9 cellular contexts compared by ENCODE assay signal in the genomic region with DNA sequence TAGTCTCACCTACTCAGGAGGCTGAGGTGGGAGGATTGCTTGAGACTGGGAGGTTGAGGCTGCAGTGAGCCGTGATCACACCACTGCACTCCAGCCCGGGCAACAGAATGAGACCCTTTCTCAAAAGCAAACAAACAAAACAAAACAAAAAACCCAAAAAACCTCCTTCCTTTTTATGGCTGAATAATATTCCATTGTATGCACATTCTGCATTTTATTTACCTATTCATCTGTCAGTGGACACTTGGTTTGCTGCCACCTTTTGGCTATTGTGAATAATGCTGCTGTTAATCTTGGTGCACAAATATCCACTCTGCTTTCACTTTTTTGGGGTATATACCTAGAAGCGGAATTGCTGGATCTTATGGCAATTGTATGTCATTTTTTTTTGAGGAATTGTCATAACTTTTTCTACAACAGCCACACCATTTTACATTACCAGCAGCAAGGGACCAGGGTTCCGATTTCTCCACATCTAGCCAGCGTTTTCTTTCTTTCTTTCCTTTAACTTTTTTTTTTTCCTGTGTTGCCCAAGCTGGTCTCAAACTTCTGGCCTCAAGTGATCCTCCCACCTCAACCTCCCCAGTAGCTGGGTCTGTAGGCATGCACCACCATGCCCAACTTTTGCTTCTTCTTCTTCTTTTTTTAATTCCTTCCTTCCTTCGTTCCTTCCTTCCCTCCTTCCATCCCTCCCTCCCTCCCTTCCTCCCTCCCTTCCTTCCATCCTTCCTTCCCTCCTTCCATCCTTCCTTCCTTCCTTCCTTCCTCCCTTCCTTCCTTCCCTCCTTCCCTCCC. TPM values are rescaled to one million over a fixed set of nuclear protein-coding genes. Genes with fewer than 3 reads are reported as not detected.
DNase-seq lines count a peak whose midpoint lies in the region; ATAC-seq and TF ChIP-seq lines count a peak whose summit lies in the region.
"Had no signal": no experiment of that assay in that cellular context is flagged by ENCODE, and none has a peak within 500 bp of the region (broad histone marks: within the 10 kb centered on the region; RNA-seq: fewer than 3 reads in every experiment).

No MANE protein-coding gene starts in this region.

- H3K4me2 ChIP-seq in mesenchymal stem cell (ENCODE audit: low read length, poor library complexity, severe bottlenecking) = no peak overlapping the region

- no peak overlapping the region for H2BK15ac ChIP-seq in mesenchymal stem cell (ENCODE audit: low read depth, poor library complexity, severe bottlenecking)

- H3K36me3 Mint-ChIP-seq in activated naive CD8-positive, alpha-beta T cell treated with anti-CD3 and anti-CD28 coated beads for 36 hours = peaks cover 5% of the 10 kb centered on the region

- H2BK12ac ChIP-seq in mesenchymal stem cell (ENCODE audit: low read length in 2 of 2) = no peak overlapping the region

- H2AFZ ChIP-seq in mesenchymal stem cell (ENCODE audit: low read depth, low read length) = no peak overlapping the region

- peaks cover 64% of the 10 kb centered on the region for H3K27me3 Mint-ChIP-seq in activated naive CD8-positive, alpha-beta T cell treated with anti-CD3 and anti-CD28 coated beads for 36 hours

- H3K27me3 ChIP-seq in mesenchymal stem cell (ENCODE audit: control insufficient read depth in 1 of 2, insufficient read depth in 1 of 2, low read length in 2 of 2) = peaks cover 35 to 65% of the 10 kb centered on the region in 2 experiments

- DNase-seq in COR-L47 (lab: John Stamatoyannopoulos, UW) = peak; percentile 13
- DNase-seq in HEK293T (ENCODE audit: extremely low spot score) = no peak
- peak; percentile 24 for DNase-seq in amniotic epithelial cell (ENCODE audit: low read depth)
- peak; percentile 37 for DNase-seq in mesenchymal stem cell
- DNase-seq in AG08395 (ENCODE audit: low spot score) = no peak
- no peak for DNase-seq in T1000 (lab: John Stamatoyannopoulos, UW)
- no peak for DNase-seq in activated naive CD8-positive, alpha-beta T cell treated with anti-CD3 and anti-CD28 coated beads for 36 hours
- DNase-seq: NCI-H1105 treated with DMSO at 0.1 percent for 48 hours had no signal

- no peaks in the 10 kb centered on the region for H3K36me3 ChIP-seq in mesenchymal stem cell (ENCODE audit: control insufficient read depth in 1 of 2, insufficient read depth in 2 of 2, low read depth in 1 of 2, low read length in 2 of 2)

- no peak for ATAC-seq in GM19397 (IDR thresholded peaks at IDR 0.05; ENCODE audit: unreplicated experiment)

- no peaks in the 10 kb centered on the region for H3K4me1 Mint-ChIP-seq in activated naive CD8-positive, alpha-beta T cell treated with anti-CD3 and anti-CD28 coated beads for 36 hours

- no peak overlapping the region for H3K27ac Mint-ChIP-seq in activated naive CD8-positive, alpha-beta T cell treated with anti-CD3 and anti-CD28 coated beads for 36 hours

- no peak overlapping the region for H3K14ac ChIP-seq in mesenchymal stem cell (ENCODE audit: low read length in 2 of 2)

- no peak overlapping the region for H3K4me3 ChIP-seq in mesenchymal stem cell (ENCODE audit: insufficient read depth in 1 of 2, low read depth in 1 of 2, low read length in 2 of 2)

- peaks cover 7% of the 10 kb centered on the region for H3K4me1 ChIP-seq in mesenchymal stem cell (ENCODE audit: control insufficient read depth, insufficient read depth, low read depth, low read length)

- CTCF ChIA-PET in HEK293T (lab: Yijun Ruan, JAX) = no interaction called here

- no peak overlapping the region for H3K9ac ChIP-seq in mesenchymal stem cell (ENCODE audit: low read length)

- POLR2A ChIA-PET in HEK293T (lab: Yijun Ruan, JAX) = no interaction called here

- no peak overlapping the region for H2AK5ac ChIP-seq in mesenchymal stem cell (ENCODE audit: low read length, severe bottlenecking)

- H3K79me1 ChIP-seq in mesenchymal stem cell (replicated peaks; ENCODE audit: low read length, poor library complexity, severe bottlenecking) = no peaks in the 10 kb centered on the region

- H3K4me3 Mint-ChIP-seq in activated naive CD8-positive, alpha-beta T cell treated with anti-CD3 and anti-CD28 coated beads for 36 hours = no peak overlapping the region

- no peak overlapping the region for H4K91ac ChIP-seq in mesenchymal stem cell (ENCODE audit: low read length)

- H2BK5ac ChIP-seq in mesenchymal stem cell (ENCODE audit: low read depth, low read length, poor library complexity, severe bottlenecking) = no peak overlapping the region

- no peak overlapping the region for H2BK120ac ChIP-seq in mesenchymal stem cell (ENCODE audit: low read depth, low read length)

- H3K9me3 ChIP-seq in mesenchymal stem cell (ENCODE audit: control insufficient read depth, low read length) = peaks cover 5% of the 10 kb centered on the region

- no peak overlapping the region for H3K27ac ChIP-seq in mesenchymal stem cell (ENCODE audit: low read length, poor library complexity, severe bottlenecking)

- H3K23ac ChIP-seq in mesenchymal stem cell (ENCODE audit: low read length in 2 of 2) = no peak overlapping the region

- H3K18ac ChIP-seq in mesenchymal stem cell (ENCODE audit: low read depth in 1 of 2, low read length in 2 of 2) = no peak overlapping the region

- no peak overlapping the region for H3K4ac ChIP-seq in mesenchymal stem cell (ENCODE audit: low read depth in 1 of 2, low read length in 2 of 2)

- 96% methylated on average over 5 of the region's 6 CpGs for WGBS in mesenchymal stem cell

- peaks cover 5% of the 10 kb centered on the region for H3K9me3 Mint-ChIP-seq in activated naive CD8-positive, alpha-beta T cell treated with anti-CD3 and anti-CD28 coated beads for 36 hours

- H4K8ac ChIP-seq in mesenchymal stem cell (ENCODE audit: low read length) = no peak overlapping the region

TF ChIP-seq in HEK293T, 16 proteins besides CTCF, POLR2A, EP300 and RAD21:
- no peak for TF ChIP-seq BHLHE40 (IDR thresholded peaks at IDR 0.05; ENCODE audit: borderline replicate concordance)
- TF ChIP-seq, protein P1, sequence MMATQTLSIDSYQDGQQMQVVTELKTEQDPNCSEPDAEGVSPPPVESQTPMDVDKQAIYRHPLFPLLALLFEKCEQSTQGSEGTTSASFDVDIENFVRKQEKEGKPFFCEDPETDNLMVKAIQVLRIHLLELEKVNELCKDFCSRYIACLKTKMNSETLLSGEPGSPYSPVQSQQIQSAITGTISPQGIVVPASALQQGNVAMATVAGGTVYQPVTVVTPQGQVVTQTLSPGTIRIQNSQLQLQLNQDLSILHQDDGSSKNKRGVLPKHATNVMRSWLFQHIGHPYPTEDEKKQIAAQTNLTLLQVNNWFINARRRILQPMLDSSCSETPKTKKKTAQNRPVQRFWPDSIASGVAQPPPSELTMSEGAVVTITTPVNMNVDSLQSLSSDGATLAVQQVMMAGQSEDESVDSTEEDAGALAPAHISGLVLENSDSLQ (IDR thresholded peaks at IDR 0.05) = peak; percentile 69

RNA-seq across cellular contexts. Expression of a gene that starts 30.6 kb away (rescaled TPM):
- 46.8 TPM for polyA plus RNA-seq in mesenchymal stem cell (2013, experiment 1 of 2)
- polyA plus RNA-seq in mesenchymal stem cell (2013, experiment 2 of 2) = 45.4 TPM
- total RNA-seq in activated naive CD8-positive, alpha-beta T cell treated with anti-CD3 and anti-CD28 coated beads for 36 hours = under 1 TPM; 0.12 to 0.21 TPM

Comparison
In these comparisons a context has a peak if more than half of its experiments do, and no peak if none do; other contexts are left out.
1. DNase-seq: peak in COR-L47 (single experiment), amniotic epithelial cell (single experiment) and mesenchymal stem cell (single experiment); none in HEK293T (single experiment), AG08395 (single experiment), T1000 (single experiment) and activated naive CD8-positive, alpha-beta T cell treated with anti-CD3 and anti-CD28 coated beads for 36 hours (single experiment).